ENCODE assay signal across 6 cellular contexts in the genomic region with DNA sequence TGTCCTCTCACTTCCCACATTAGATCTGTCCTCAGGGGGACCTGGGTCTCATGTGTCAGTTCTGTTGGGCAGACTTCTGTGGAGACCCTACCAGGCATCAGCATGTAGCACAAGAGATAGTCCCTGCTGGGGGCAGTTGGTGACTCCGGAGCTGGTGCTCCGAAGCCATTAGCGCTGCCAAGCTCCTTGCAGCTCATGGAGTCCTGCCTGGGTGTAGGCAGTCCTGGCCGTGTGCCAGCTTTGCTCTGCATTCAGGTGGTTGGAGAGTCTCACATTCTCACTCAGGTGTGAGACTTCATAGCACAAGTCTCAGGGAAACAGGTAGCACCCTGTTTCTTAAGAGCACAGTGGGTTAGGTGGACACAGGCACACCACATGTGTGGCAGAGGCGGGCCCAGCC.
DNase-seq lines count a peak whose midpoint lies in the region; FAIRE-seq and TF ChIP-seq lines count a peak whose summit lies in the region.
"Not testable (repeated sequence)": the region's sequence is repeated elsewhere in the genome, so short reads cannot be mapped to it uniquely, and the experiment has no call there.

No MANE protein-coding gene starts in this region.

- not testable (repeated sequence) for H3K9me3 Mint-ChIP-seq in activated CD4-positive, alpha-beta T cell treated with anti-CD3 and anti-CD28 coated beads, Interleukin-2, amount 10 ng/mL, durations not matched to agents 24 days and 14 days

- not testable (repeated sequence) for H3K36me3 Mint-ChIP-seq in activated CD4-positive, alpha-beta T cell treated with anti-CD3 and anti-CD28 coated beads, Interleukin-2, amount 10 ng/mL, durations not matched to agents 24 days and 14 days (ENCODE audit: low read depth)

- not testable (repeated sequence) for H3K27ac Mint-ChIP-seq in activated CD4-positive, alpha-beta T cell treated with anti-CD3 and anti-CD28 coated beads, Interleukin-2, amount 10 ng/mL, durations not matched to agents 24 days and 14 days

- not testable (repeated sequence) for H3K9ac ChIP-seq in kidney (ENCODE audit: low read length in 2 of 2)

- not testable (repeated sequence) for FAIRE-seq in kidney (lab: Jason Lieb, UNC)
- peak; percentile 77 for FAIRE-seq in urothelium cell line (lab: Jason Lieb, UNC)

- not testable (repeated sequence) for H3K4me1 ChIP-seq in kidney (ENCODE audit: control insufficient read depth in 1 of 2, insufficient read depth in 1 of 2, low read depth in 1 of 2, low read length in 2 of 2)

- not testable (repeated sequence) for H3K4me3 Mint-ChIP-seq in activated CD4-positive, alpha-beta T cell treated with anti-CD3 and anti-CD28 coated beads, Interleukin-2, amount 10 ng/mL, durations not matched to agents 24 days and 14 days

- not testable (repeated sequence) for H3K4me1 Mint-ChIP-seq in activated CD4-positive, alpha-beta T cell treated with anti-CD3 and anti-CD28 coated beads, Interleukin-2, amount 10 ng/mL, durations not matched to agents 24 days and 14 days

- DNase-seq in DMS53 (lab: John Stamatoyannopoulos, UW): peak; percentile 35
- peak; percentile 6 for DNase-seq in NCI-H1105 treated with DMSO at 0.1 percent for 48 hours (lab: John Stamatoyannopoulos, UW)
- DNase-seq in NCI-H345 (lab: John Stamatoyannopoulos, UW): peak; percentile 42
- peak; percentile 47 for DNase-seq in activated CD4-positive, alpha-beta T cell treated with anti-CD3 and anti-CD28 coated beads, Interleukin-2, amount 10 ng/mL, durations not matched to agents 24 days and 14 days
- peak; percentile 59 for DNase-seq in kidney
- DNase-seq in urothelium cell line (ENCODE audit: low spot score): not testable (repeated sequence)

- H3K36me3 ChIP-seq in kidney (ENCODE audit: control insufficient read depth in 1 of 2, insufficient read depth in 2 of 2, low read length in 2 of 2): not testable (repeated sequence)

- not testable (repeated sequence) for H3K27me3 Mint-ChIP-seq in activated CD4-positive, alpha-beta T cell treated with anti-CD3 and anti-CD28 coated beads, Interleukin-2, amount 10 ng/mL, durations not matched to agents 24 days and 14 days

- not testable (repeated sequence) for TF ChIP-seq CTCF in kidney (IDR thresholded peaks at IDR 0.05; ENCODE audit: borderline replicate concordance, extremely low read depth, insufficient read depth)

- intact Hi-C loops in activated CD4-positive, alpha-beta T cell treated with anti-CD3 and anti-CD28 coated beads, Interleukin-2, amount 10 ng/mL, durations not matched to agents 24 days and 14 days (cut with micrococcal nuclease); kidney (cut with DNase I): not testable (repeated sequence)

- not testable (repeated sequence) for H3K4me3 ChIP-seq in kidney (ENCODE audit: low read length in 2 of 2)

- H3K27ac ChIP-seq in kidney (ENCODE audit: low read depth in 2 of 2, low read length in 2 of 2): not testable (repeated sequence)

- not testable (repeated sequence) for H3K9me3 ChIP-seq in kidney (ENCODE audit: control insufficient read depth in 1 of 2, low read length in 2 of 2)
